In the genomic region with DNA sequence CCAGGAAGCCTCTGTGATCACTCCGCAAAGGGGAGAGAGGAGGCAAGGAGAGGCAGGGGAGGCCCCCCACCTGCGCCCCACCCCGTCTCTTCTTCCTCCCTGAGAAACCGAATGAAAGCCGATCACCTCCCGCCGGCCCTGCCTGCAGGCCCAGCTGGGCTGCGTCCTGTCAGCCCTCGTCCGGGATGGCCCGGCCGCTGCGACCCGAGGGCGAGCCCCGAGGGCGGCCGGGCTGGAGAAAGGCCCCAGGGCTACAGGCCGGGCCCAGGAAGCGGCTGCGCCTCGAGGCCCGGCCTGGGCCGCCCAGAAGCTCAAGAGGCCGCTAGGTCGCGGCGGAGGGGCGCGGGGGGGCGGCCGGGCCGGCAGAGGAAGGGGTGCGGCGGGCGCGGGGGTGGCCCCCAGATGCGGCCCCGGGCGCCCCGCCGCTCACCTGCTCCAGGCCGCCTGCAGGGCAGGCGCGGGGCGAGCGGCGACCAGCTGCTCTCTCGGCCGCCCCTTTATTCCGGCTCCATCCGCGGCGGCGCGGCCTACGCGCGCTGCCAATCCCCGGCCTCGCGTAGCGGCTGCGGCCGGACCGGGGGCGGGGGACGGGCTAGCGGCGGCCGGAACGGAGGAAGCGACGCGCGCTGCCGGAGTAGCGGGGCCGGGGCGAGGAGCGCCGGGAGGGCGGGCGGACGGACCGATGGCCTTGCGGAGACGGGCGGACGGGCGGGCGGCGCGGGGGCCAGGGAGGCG, we compare ENCODE assay signal across 8 cellular contexts. TPM values are rescaled to one million over a fixed set of nuclear protein-coding genes. Genes with fewer than 3 reads are reported as not detected.
DNase-seq lines count a peak whose midpoint lies in the region; ATAC-seq, FAIRE-seq and TF ChIP-seq lines count a peak whose summit lies in the region.

Gene ZNF319, minus strand, starts transcription at position 702 of the 735 bp plus-strand sequence. CDS start 2,407 bp downstream, outside the sequence.

- DNase-seq in GM12865 (ENCODE audit: low read depth) (no peak), Karpas-422 (peak; percentile 66), astrocyte (ENCODE audit: low read depth) (no peak), keratinocyte (ENCODE audit: low read depth, low spot score) (no peak), D341Med (ENCODE audit: low spot score) (no peak), NCI-H2107 treated with DMSO at 0.1 percent for 48 hours (lab: John Stamatoyannopoulos, UW; ENCODE audit: unreplicated experiment) (no peak)

- no peaks in the 10 kb centered on the region for H3K27me3 Mint-ChIP-seq in astrocyte (ENCODE audit: low read depth, unreplicated experiment)
- H3K27me3 Mint-ChIP-seq in stimulated activated memory B cell treated with anti-CD40 and anti-IgM and Interleukin-4, amounts not matched to agents 10 μg/mL and 1 μg/mL and 100 μg/mL, for 72 hours, result no peaks in the 10 kb centered on the region

- no peaks in the 10 kb centered on the region for H3K9me2 ChIP-seq in Karpas-422 (replicated peaks; ENCODE audit: insufficient read depth, low read length)

- peaks cover 39% of the 10 kb centered on the region for H3K79me2 ChIP-seq in Karpas-422 (ENCODE audit: low read length)
- peaks cover 26% of the 10 kb centered on the region for H3K79me2 ChIP-seq in astrocyte (ENCODE audit: insufficient read depth, low read length)
- H3K79me2 ChIP-seq in keratinocyte (ENCODE audit: control insufficient read depth, insufficient read depth, low read length), result peaks cover 17% of the 10 kb centered on the region

- no peaks in the 10 kb centered on the region for H3K9me3 ChIP-seq in Karpas-422 (ENCODE audit: low read length)
- no peaks in the 10 kb centered on the region for H3K9me3 ChIP-seq in astrocyte (ENCODE audit: insufficient read depth, low read depth, low read length)
- no peaks in the 10 kb centered on the region for H3K9me3 ChIP-seq in keratinocyte (ENCODE audit: control insufficient read depth, low read depth, low read length)

- H3K4me3 ChIP-seq in GM12865 (ENCODE audit: low read depth, low read length) (peak within 1 kb of the TSS; percentile 96), Karpas-422 (ENCODE audit: low read length) (peak within 1 kb of the TSS; percentile 82), astrocyte (ENCODE audit: insufficient read depth, low read depth, low read length) (peak within 1 kb of the TSS; percentile 72), keratinocyte (ENCODE audit: control insufficient read depth in 2 of 3, extremely low read depth in 1 of 3, insufficient read depth in 2 of 3, low read depth in 1 of 3, low read length in 3 of 3) (peak within 1 kb of the TSS; percentile 75 to 96 (median 81))

- H3K4me3 Mint-ChIP-seq in astrocyte (ENCODE audit: unreplicated experiment), result peak within 1 kb of the TSS; percentile 90
- H3K4me3 Mint-ChIP-seq in stimulated activated memory B cell treated with anti-CD40 and anti-IgM and Interleukin-4, amounts not matched to agents 10 μg/mL and 1 μg/mL and 100 μg/mL, for 72 hours, result peak within 1 kb of the TSS; percentile 89

- peak within 1 kb of the TSS; percentile 99 for H3K4me2 ChIP-seq in Karpas-422 (ENCODE audit: low read depth, low read length, poor library complexity, severe bottlenecking)
- peak within 1 kb of the TSS; percentile 99 for H3K4me2 ChIP-seq in astrocyte (ENCODE audit: low read length)
- peak within 1 kb of the TSS; percentile 94 for H3K4me2 ChIP-seq in keratinocyte (ENCODE audit: control insufficient read depth, extremely low read depth, insufficient read depth, low read depth, low read length)

- H3K27me3 ChIP-seq in Karpas-422 (ENCODE audit: low read length), result no peaks in the 10 kb centered on the region
- no peaks in the 10 kb centered on the region for H3K27me3 ChIP-seq in astrocyte (ENCODE audit: insufficient read depth, low read length)
- no peaks in the 10 kb centered on the region for H3K27me3 ChIP-seq in keratinocyte (ENCODE audit: control insufficient read depth, extremely low read depth, insufficient read depth, low read length)

- H3K9ac ChIP-seq in Karpas-422 (ENCODE audit: low read length) (peak within 1 kb of the TSS; percentile 90), astrocyte (ENCODE audit: low read length) (peak within 1 kb of the TSS; percentile 87), keratinocyte (ENCODE audit: control insufficient read depth, extremely low read depth, insufficient read depth, low read length) (peak within 1 kb of the TSS; percentile 76)

- H3K36me3 ChIP-seq in Karpas-422 (ENCODE audit: insufficient read depth, low read length), result peaks cover 16% of the 10 kb centered on the region; the same call in 1 of the 2 replicates
- H3K36me3 ChIP-seq in astrocyte (ENCODE audit: insufficient read depth, low read length), result peaks cover 6% of the 10 kb centered on the region
- H3K36me3 ChIP-seq in keratinocyte (ENCODE audit: control insufficient read depth in 2 of 2, extremely low read depth in 1 of 2, insufficient read depth in 2 of 2, low read length in 2 of 2), result peaks cover 17 to 18% of the 10 kb centered on the region in 2 experiments

- H4K20me1 ChIP-seq in Karpas-422 (ENCODE audit: insufficient read depth, low read depth, low read length) (no peaks in the 10 kb centered on the region), astrocyte (ENCODE audit: insufficient read depth, low read length) (peaks cover 49% of the 10 kb centered on the region), keratinocyte (ENCODE audit: control insufficient read depth, extremely low read depth, insufficient read depth, low read length) (no peaks in the 10 kb centered on the region)

- FAIRE-seq in astrocyte (lab: Jason Lieb, UNC), result no peak
- no peak for FAIRE-seq in keratinocyte (lab: Jason Lieb, UNC)

- peak within 1 kb of the TSS; percentile 97 for H2AFZ ChIP-seq in Karpas-422 (ENCODE audit: low read length)
- peak within 1 kb of the TSS; percentile 96 for H2AFZ ChIP-seq in astrocyte (ENCODE audit: low read depth, low read length)
- H2AFZ ChIP-seq in keratinocyte (ENCODE audit: control insufficient read depth, low read length), result peak within 1 kb of the TSS; percentile 90

- peaks cover 42% of the 10 kb centered on the region for H3K4me1 ChIP-seq in Karpas-422 (ENCODE audit: low read length)
- H3K4me1 ChIP-seq in astrocyte (ENCODE audit: insufficient read depth, low read length), result peaks cover 29% of the 10 kb centered on the region
- peaks cover 29% of the 10 kb centered on the region for H3K4me1 ChIP-seq in keratinocyte (ENCODE audit: control insufficient read depth, extremely low read depth, insufficient read depth, low read length)

- dilution Hi-C loops in keratinocyte (cut with MboI; ENCODE audit: extremely low pct_ligation_motif_present, low sequenced_read_pairs), result no loop called here

- peaks cover 28% of the 10 kb centered on the region for H3K4me1 Mint-ChIP-seq in astrocyte (ENCODE audit: low read depth, unreplicated experiment)
- peaks cover 55% of the 10 kb centered on the region for H3K4me1 Mint-ChIP-seq in stimulated activated memory B cell treated with anti-CD40 and anti-IgM and Interleukin-4, amounts not matched to agents 10 μg/mL and 1 μg/mL and 100 μg/mL, for 72 hours

- TF ChIP-seq CTCF in GM12865 (IDR thresholded peaks at IDR 0.05; ENCODE audit: insufficient read depth, low read depth, low read length, missing control alignments) (no peak), astrocyte (IDR thresholded peaks at IDR 0.05; ENCODE audit: insufficient read depth, low read depth, low read length) (no peak), keratinocyte (optimal IDR thresholded peaks at IDR 0.05 in 1 of 3, IDR thresholded peaks at IDR 0.05 in 1 of 3, conservative IDR thresholded peaks at IDR 0.05 in 1 of 3; ENCODE audit: extremely low read depth in 1 of 3, insufficient read depth in 2 of 3, low read length in 3 of 3) (no peak)

- H3K27ac ChIP-seq in Karpas-422 (ENCODE audit: low read length) (peak within 1 kb of the TSS; percentile 75), astrocyte (ENCODE audit: low read depth, low read length) (peak within 1 kb of the TSS; percentile 51), keratinocyte (ENCODE audit: control insufficient read depth, insufficient read depth, low read length) (peak within 1 kb of the TSS; percentile 54)

- H3K36me3 Mint-ChIP-seq in astrocyte (ENCODE audit: low read depth, unreplicated experiment), result peaks cover 11% of the 10 kb centered on the region
- H3K36me3 Mint-ChIP-seq in stimulated activated memory B cell treated with anti-CD40 and anti-IgM and Interleukin-4, amounts not matched to agents 10 μg/mL and 1 μg/mL and 100 μg/mL, for 72 hours, result peaks cover 25% of the 10 kb centered on the region

- ATAC-seq in GM21619 (IDR thresholded peaks at IDR 0.05; ENCODE audit: unreplicated experiment), result peak; percentile 24
- peak; percentile 46 for ATAC-seq in stimulated activated memory B cell treated with anti-CD40 and anti-IgM and Interleukin-4, amounts not matched to agents 10 μg/mL and 1 μg/mL and 100 μg/mL, for 72 hours

- peaks cover 1% of the 10 kb centered on the region for H3K9me1 ChIP-seq in keratinocyte (ENCODE audit: control insufficient read depth, extremely low read depth, insufficient read depth, low read length)

- H3K27ac Mint-ChIP-seq in astrocyte (ENCODE audit: unreplicated experiment), result peak within 1 kb of the TSS; percentile 87
- peak within 1 kb of the TSS; percentile 78 for H3K27ac Mint-ChIP-seq in stimulated activated memory B cell treated with anti-CD40 and anti-IgM and Interleukin-4, amounts not matched to agents 10 μg/mL and 1 μg/mL and 100 μg/mL, for 72 hours

- H3K9me3 Mint-ChIP-seq in astrocyte (ENCODE audit: unreplicated experiment), result no peaks in the 10 kb centered on the region
- no peaks in the 10 kb centered on the region for H3K9me3 Mint-ChIP-seq in stimulated activated memory B cell treated with anti-CD40 and anti-IgM and Interleukin-4, amounts not matched to agents 10 μg/mL and 1 μg/mL and 100 μg/mL, for 72 hours

RNA-seq across cellular contexts. Expression of gene ZNF319, which starts in this region (rescaled TPM):
- total RNA-seq in Karpas-422 (2014; rRNA removed; shearing (Covaris generic); ENCODE audit: low replicate concordance), result 3.7 and 5.3 TPM in 2 replicates
- total RNA-seq in astrocyte, result 11.2 and 11.5 TPM in 2 replicates
- polyA plus RNA-seq in keratinocyte, result 3.3 to 6.9 TPM (median 4.5 TPM) in 3 replicates
- polyA plus RNA-seq in keratinocyte (2011; ENCODE audit: low read depth), result 0.55 TPM
- polyA plus RNA-seq in keratinocyte (2011; cell fraction: cytosol; rRNA removed), result 4.9 and 7.7 TPM in 2 replicates
- polyA plus RNA-seq in keratinocyte (2011; cell fraction: nucleus; rRNA removed), result 9.8 and 13.4 TPM in 2 replicates
- 3.4 and 4.7 TPM in 2 replicates for polyA plus RNA-seq in keratinocyte (2012; ENCODE audit: low replicate concordance)
- polyA minus RNA-seq in keratinocyte, result 3.5 to 10.7 TPM (median 8.2 TPM) in 3 replicates
- polyA minus RNA-seq in keratinocyte (2011; cell fraction: cytosol; rRNA and poly(A)+ RNA removed), result 10.2 TPM
- polyA minus RNA-seq in keratinocyte (2011; cell fraction: nucleus; rRNA and poly(A)+ RNA removed), result 7.5 and 8.6 TPM in 2 replicates
